Comparison of ENCODE assay signal across 21 cellular contexts in genomic region chr17:38904892-38905291, GRCh38.
"Had no signal": no experiment of that assay in that cellular context is flagged by ENCODE, and none has a peak within 500 bp of the region (broad histone marks: within the 10 kb centered on the region; RNA-seq: fewer than 3 reads in every experiment).

No MANE protein-coding gene starts in this region.

- ATAC-seq: activated CD4-positive, alpha-beta T cell treated with anti-CD3 and anti-CD28 coated beads for 36 hours; foreskin keratinocyte; left lobe of liver; lower lobe of right lung; psoas muscle; WTC11 had no signal

- H3K36me3 Mint-ChIP-seq: naive B cell had no signal

- H3K4me3 Mint-ChIP-seq: activated CD4-positive, alpha-beta T cell treated with anti-CD3 and anti-CD28 coated beads for 36 hours; activated T-helper 1 cell treated with anti-CD3 and anti-CD28 coated beads, Interleukin-12 subunit alpha, Interleukin-12 subunit beta, Interleukin-2, Interleukin-4 antibody, amounts not matched to agents 30 ng/mL and 10 ng/mL and 1 ng/mL, durations not matched to agents 14 hours and 24 hours and 36 hours; brain; T-helper 1 cell treated with Interleukin-12 subunit alpha and Interleukin-12 subunit beta and Interleukin-4 antibody, amounts not matched to agents 30 μg/mL and 1 μg/mL, for 36 hours; WTC11 had no signal

- H3K27me3 Mint-ChIP-seq: activated CD4-positive, alpha-beta T cell treated with anti-CD3 and anti-CD28 coated beads for 36 hours; brain; naive B cell had no signal

- H3K9me3 Mint-ChIP-seq: activated T-helper 1 cell treated with anti-CD3 and anti-CD28 coated beads, Interleukin-12 subunit alpha, Interleukin-12 subunit beta, Interleukin-2, Interleukin-4 antibody, amounts not matched to agents 30 ng/mL and 10 ng/mL and 1 ng/mL, durations not matched to agents 14 hours and 24 hours and 36 hours; brain; naive B cell; T-helper 1 cell treated with Interleukin-12 subunit alpha and Interleukin-12 subunit beta and Interleukin-4 antibody, amounts not matched to agents 30 μg/mL and 1 μg/mL, for 36 hours; WTC11 had no signal

- H3K27ac Mint-ChIP-seq: activated CD4-positive, alpha-beta T cell treated with anti-CD3 and anti-CD28 coated beads for 36 hours; activated T-helper 1 cell treated with anti-CD3 and anti-CD28 coated beads, Interleukin-12 subunit alpha, Interleukin-12 subunit beta, Interleukin-2, Interleukin-4 antibody, amounts not matched to agents 30 ng/mL and 10 ng/mL and 1 ng/mL, durations not matched to agents 14 hours and 24 hours and 36 hours; brain; T-helper 1 cell treated with Interleukin-12 subunit alpha and Interleukin-12 subunit beta and Interleukin-4 antibody, amounts not matched to agents 30 μg/mL and 1 μg/mL, for 36 hours; WTC11 had no signal

- DNase-seq: activated CD4-positive, alpha-beta T cell treated with anti-CD3 and anti-CD28 coated beads for 36 hours; activated CD4-positive, alpha-beta T cell treated with anti-CD3 and anti-CD28 coated beads, Interleukin-2, amount 50 U/mL, for 4 hours; activated gamma-delta T cell; activated naive CD4-positive, alpha-beta T cell treated with anti-CD3 and anti-CD28 coated beads, Interleukin-2, amount 50 U/mL, for 16 hours; anterior cingulate cortex; effector memory CD4-positive, alpha-beta T cell; foreskin keratinocyte; lower lobe of right lung; mesendoderm; ovary; stimulated activated CD4-positive, alpha-beta T cell treated with anti-CD3 and anti-CD28 coated beads, Interleukin-1b, Interleukin-23, amount 100 ng/mL, for 48 hours; stomach; T1000; transverse colon had no signal
